14 cellular contexts compared by ENCODE assay signal in the genomic region with DNA sequence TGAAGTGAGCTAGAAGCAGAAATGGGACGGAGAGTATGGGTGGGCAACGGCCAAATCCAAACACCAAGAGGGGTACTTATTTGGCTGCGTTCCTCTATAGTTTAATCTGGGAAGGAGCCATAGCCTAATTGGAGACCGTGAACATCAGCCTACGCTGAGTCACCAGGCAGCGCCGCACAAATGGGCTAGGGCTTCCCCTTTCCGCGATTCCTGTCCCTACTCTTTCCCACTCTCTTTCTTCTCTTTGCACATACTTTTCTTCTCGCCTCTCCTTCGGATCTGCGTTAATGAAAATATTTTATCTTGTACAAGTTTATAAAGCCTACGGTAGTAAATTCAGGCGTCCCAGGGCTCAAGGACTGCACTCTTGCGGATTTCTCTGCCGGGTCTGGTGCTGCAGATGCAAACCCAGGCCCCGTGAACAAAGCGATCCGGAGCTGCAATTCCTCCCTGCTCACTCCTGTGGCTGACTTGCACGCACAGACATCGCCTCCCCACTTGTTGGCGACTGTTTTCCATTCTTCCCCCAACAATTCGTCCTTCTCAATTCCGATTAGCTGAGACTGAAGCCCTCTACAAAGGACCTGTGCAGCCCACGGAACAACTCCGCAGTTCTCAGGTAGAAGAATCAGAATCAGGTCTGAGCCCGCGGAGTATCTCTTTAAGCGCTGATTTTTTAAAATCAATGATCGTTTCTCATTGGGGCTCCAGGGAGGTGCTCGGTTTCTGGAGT. TPM values are rescaled to one million over a fixed set of nuclear protein-coding genes. Genes with fewer than 3 reads are reported as not detected.
DNase-seq lines count a peak whose midpoint lies in the region; FAIRE-seq and TF ChIP-seq lines count a peak whose summit lies in the region.
"Had no signal": no experiment of that assay in that cellular context is flagged by ENCODE, and none has a peak within 500 bp of the region (broad histone marks: within the 10 kb centered on the region; RNA-seq: fewer than 3 reads in every experiment).

No MANE protein-coding gene starts in this region.

- DNase-seq in astrocyte (ENCODE audit: low read depth) (no peak), right atrium auricular region (ENCODE audit: low spot score) (no peak), RWPE1 (ENCODE audit: low spot score) (no peak), SW 1271 (lab: John Stamatoyannopoulos, UW) (no peak), ureter (ENCODE audit: low spot score) (no peak)
- no peak for DNase-seq in activated naive CD4-positive, alpha-beta T cell treated with anti-CD3 and anti-CD28 coated beads for 36 hours
- DNase-seq: DMS 273 treated with DMSO at 0.1 percent for 48 hours, foreskin melanocyte, NCI-H526 had no signal

- POLR2A ChIA-PET in RWPE1 (lab: Yijun Ruan, JAX; ENCODE audit: low non-redundant PET), result no interaction called here

- peaks cover 14% of the 10 kb centered on the region for H3K9me3 Mint-ChIP-seq in astrocyte (ENCODE audit: unreplicated experiment)
- H3K9me3 Mint-ChIP-seq in activated naive CD4-positive, alpha-beta T cell treated with anti-CD3 and anti-CD28 coated beads for 36 hours, result peaks cover 2% of the 10 kb centered on the region

- peaks cover 3% of the 10 kb centered on the region for H4K20me1 ChIP-seq in astrocyte (ENCODE audit: insufficient read depth, low read length)

- no peak overlapping the region for H3K27ac ChIP-seq in HUES6 (ENCODE audit: low read depth, low read length)
- peak overlapping the region; percentile 63 for H3K27ac ChIP-seq in astrocyte (ENCODE audit: low read depth, low read length)
- peak overlapping the region; percentile 75 to 80 for H3K27ac ChIP-seq in right atrium auricular region
- peak overlapping the region; percentile 12 for H3K27ac ChIP-seq in skeletal muscle tissue (ENCODE audit: low read depth, low read length)
- H3K27ac ChIP-seq in RWPE1, result no peak overlapping the region

- CTCF ChIA-PET in RWPE1 (lab: Yijun Ruan, JAX), result interaction anchor here (0.5 kb wide), 1 partner anchor 755 kb away, joined by 3 read pairs; no protein-coding TSS in a partner anchor
- CTCF ChIA-PET in activated naive CD4-positive, alpha-beta T cell treated with anti-CD3 and anti-CD28 coated beads for 36 hours (lab: Charles Lee), result interaction anchor here (0.5 kb wide), 1 partner anchor 750 kb away, joined by 6 read pairs; no protein-coding TSS in a partner anchor

- no peak for FAIRE-seq in astrocyte (lab: Jason Lieb, UNC)
- FAIRE-seq: GM18507 had no signal

- H3K4me3 Mint-ChIP-seq in astrocyte (ENCODE audit: unreplicated experiment), result peak overlapping the region; percentile 77
- H3K4me3 Mint-ChIP-seq in activated naive CD4-positive, alpha-beta T cell treated with anti-CD3 and anti-CD28 coated beads for 36 hours, result no peak overlapping the region
- H3K4me3 Mint-ChIP-seq: stimulated activated memory B cell treated with anti-CD40 and anti-IgM and Interleukin-4, amounts not matched to agents 10 μg/mL and 1 μg/mL and 100 μg/mL, for 72 hours had no signal

- intact Hi-C loops in activated naive CD4-positive, alpha-beta T cell treated with anti-CD3 and anti-CD28 coated beads for 36 hours (cut with micrococcal nuclease), result no loop called here

- H3K4me1 ChIP-seq in HUES6 (ENCODE audit: control insufficient read depth, insufficient read depth, low read length), result peaks cover 8% of the 10 kb centered on the region; the same call in 1 of the 2 replicates
- H3K4me1 ChIP-seq in astrocyte (ENCODE audit: insufficient read depth, low read length), result peaks cover 7% of the 10 kb centered on the region
- H3K4me1 ChIP-seq in right atrium auricular region, result peaks cover 0 to 18% of the 10 kb centered on the region in 2 donors
- peaks cover 0 to 4% (median 0%) of the 10 kb centered on the region in 3 donors for H3K4me1 ChIP-seq in skeletal muscle tissue (ENCODE audit: control insufficient read depth in 3 of 3, insufficient read depth in 3 of 3, low read length in 3 of 3)

- no peaks in the 10 kb centered on the region for H3K36me3 ChIP-seq in HUES6 (ENCODE audit: control insufficient read depth, insufficient read depth, low read length)
- H3K36me3 ChIP-seq in astrocyte (ENCODE audit: insufficient read depth, low read length), result no peaks in the 10 kb centered on the region
- no peaks in the 10 kb centered on the region for H3K36me3 ChIP-seq in right atrium auricular region
- no peaks in the 10 kb centered on the region for H3K36me3 ChIP-seq in skeletal muscle tissue (ENCODE audit: control insufficient read depth in 3 of 3, insufficient read depth in 3 of 3, low read length in 3 of 3)

- H3K9ac ChIP-seq in HUES6 (ENCODE audit: low read length) (no peak overlapping the region), astrocyte (ENCODE audit: low read length) (peak overlapping the region; percentile 77), skeletal muscle tissue (ENCODE audit: low read depth in 1 of 3, low read length in 3 of 3) (no peak overlapping the region)

- peaks cover 11% of the 10 kb centered on the region for H3K79me2 ChIP-seq in astrocyte (ENCODE audit: insufficient read depth, low read length)

- H3K4me1 Mint-ChIP-seq in astrocyte (ENCODE audit: low read depth, unreplicated experiment), result no peaks in the 10 kb centered on the region
- peaks cover 17% of the 10 kb centered on the region for H3K4me1 Mint-ChIP-seq in activated naive CD4-positive, alpha-beta T cell treated with anti-CD3 and anti-CD28 coated beads for 36 hours (ENCODE audit: low read depth)

- H3K27me3 ChIP-seq in HUES6 (ENCODE audit: control insufficient read depth, insufficient read depth, low read length) (peaks cover 99% of the 10 kb centered on the region), astrocyte (ENCODE audit: insufficient read depth, low read length) (peaks cover 79% of the 10 kb centered on the region), right atrium auricular region (peaks cover 0 to 25% of the 10 kb centered on the region in 2 donors), skeletal muscle tissue (ENCODE audit: control insufficient read depth in 3 of 3, insufficient read depth in 3 of 3, low read length in 3 of 3) (peaks cover 51 to 86% (median 57%) of the 10 kb centered on the region in 3 donors)

- peak overlapping the region; percentile 50 for H3K27ac Mint-ChIP-seq in astrocyte (ENCODE audit: unreplicated experiment)
- no peak overlapping the region for H3K27ac Mint-ChIP-seq in activated naive CD4-positive, alpha-beta T cell treated with anti-CD3 and anti-CD28 coated beads for 36 hours
- H3K27ac Mint-ChIP-seq: stimulated activated memory B cell treated with anti-CD40 and anti-IgM and Interleukin-4, amounts not matched to agents 10 μg/mL and 1 μg/mL and 100 μg/mL, for 72 hours had no signal

- TF ChIP-seq CTCF in astrocyte (IDR thresholded peaks at IDR 0.05; ENCODE audit: insufficient read depth, low read depth, low read length), result no peak
- no peak for TF ChIP-seq CTCF in right atrium auricular region (IDR thresholded peaks at IDR 0.05)
- TF ChIP-seq CTCF in RWPE1 (conservative IDR thresholded peaks at IDR 0.05; ENCODE audit: low read depth), result no peak

- H3K4me3 ChIP-seq in HUES6 (ENCODE audit: low read depth, low read length) (peak overlapping the region; percentile 52), astrocyte (ENCODE audit: insufficient read depth, low read depth, low read length) (peak overlapping the region; percentile 53), right atrium auricular region (peak overlapping the region; percentile 10 to 39), skeletal muscle tissue (ENCODE audit: low read length in 3 of 3) (peak overlapping the region in 1 of 3 donors; percentile 41)

- peaks cover 66% of the 10 kb centered on the region for H3K27me3 Mint-ChIP-seq in astrocyte (ENCODE audit: low read depth, unreplicated experiment)
- H3K27me3 Mint-ChIP-seq in activated naive CD4-positive, alpha-beta T cell treated with anti-CD3 and anti-CD28 coated beads for 36 hours (ENCODE audit: low read depth), result peaks cover 70% of the 10 kb centered on the region

- H2AFZ ChIP-seq in astrocyte (ENCODE audit: low read depth, low read length), result peak overlapping the region; percentile 31

- no peaks in the 10 kb centered on the region for H3K36me3 Mint-ChIP-seq in astrocyte (ENCODE audit: low read depth, unreplicated experiment)
- H3K36me3 Mint-ChIP-seq in activated naive CD4-positive, alpha-beta T cell treated with anti-CD3 and anti-CD28 coated beads for 36 hours (ENCODE audit: low read depth), result peaks cover 4% of the 10 kb centered on the region
- H3K36me3 Mint-ChIP-seq: stimulated activated memory B cell treated with anti-CD40 and anti-IgM and Interleukin-4, amounts not matched to agents 10 μg/mL and 1 μg/mL and 100 μg/mL, for 72 hours had no signal

- H3K9me3 ChIP-seq in HUES6 (ENCODE audit: control insufficient read depth, insufficient read depth, low read depth, low read length) (no peaks in the 10 kb centered on the region), astrocyte (ENCODE audit: insufficient read depth, low read depth, low read length) (peaks cover 11% of the 10 kb centered on the region), right atrium auricular region (no peaks in the 10 kb centered on the region), skeletal muscle tissue (ENCODE audit: control insufficient read depth in 3 of 3, low read length in 3 of 3) (peaks cover 0 to 4% (median 0%) of the 10 kb centered on the region in 3 donors)

- peak overlapping the region; percentile 77 for H3K4me2 ChIP-seq in astrocyte (ENCODE audit: low read length)

RNA-seq across cellular contexts. Expression of gene TBX18, which starts 4.2 kb away (rescaled TPM):
- 12.2 and 12.5 TPM in 2 replicates for total RNA-seq in astrocyte
- 10 to 100 TPM in 1 of 2 donors, 1 to 10 TPM in 1; 8.2 to 13.1 TPM for total RNA-seq in right atrium auricular region
- total RNA-seq in skeletal muscle tissue, result 22.4 TPM
- not detected for total RNA-seq in activated naive CD4-positive, alpha-beta T cell treated with anti-CD3 and anti-CD28 coated beads for 36 hours
- 84.1 TPM for total RNA-seq in ureter
- total RNA-seq: T-helper 2 cell treated with Interferon-gamma antibody and Interleukin-4, amounts not matched to agents 100 ng/mL and 5 ng/mL, for 36 hours had no signal

Comparison
In these comparisons a context has a peak if more than half of its experiments do, and no peak if none do; other contexts are left out.
1. H3K27ac ChIP-seq: peak in astrocyte (single experiment), right atrium auricular region (2 of 2) and skeletal muscle tissue (single experiment); none in HUES6 (single experiment) and RWPE1 (single experiment).
2. RNA of gene TBX18, which starts 4.2 kb away (total RNA-seq): 84.1 TPM in ureter (single experiment), 22.4 TPM in skeletal muscle tissue (single experiment), 8.2 to 13.1 TPM in right atrium auricular region and 12.2 to 12.5 TPM in astrocyte; not detected in activated naive CD4-positive, alpha-beta T cell treated with anti-CD3 and anti-CD28 coated beads for 36 hours; every median in the first group is over 4 times any median in the second.